15 cellular contexts compared by ENCODE assay signal in the genomic region with DNA sequence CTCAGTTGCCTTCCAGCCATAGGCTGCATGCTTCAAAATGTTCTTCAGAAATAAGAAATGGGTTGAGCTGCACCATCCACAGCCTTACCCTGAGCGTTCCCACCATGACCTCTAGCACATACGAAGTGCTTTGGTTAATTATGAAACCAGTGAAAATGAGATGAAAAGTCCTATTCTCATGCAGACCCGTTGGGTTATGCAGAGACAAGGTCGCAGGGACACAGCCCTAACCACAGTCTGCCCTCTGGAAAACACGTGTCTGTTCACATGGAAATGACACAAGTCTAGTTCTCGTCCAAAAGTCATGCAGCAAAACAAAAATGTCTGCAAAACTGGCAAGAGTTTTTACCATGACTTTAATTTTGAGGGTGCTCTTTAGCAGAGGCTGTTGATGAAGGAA. TPM values are rescaled to one million over a fixed set of nuclear protein-coding genes. Genes with fewer than 3 reads are reported as not detected.
A peak's percentile ranks its signal among the peaks of the same experiment; 100 is the strongest.
DNase-seq lines count a peak whose midpoint lies in the region; ATAC-seq and TF ChIP-seq lines count a peak whose summit lies in the region.
"Had no signal": no experiment of that assay in that cellular context is flagged by ENCODE, and none has a peak within 500 bp of the region (broad histone marks: within the 10 kb centered on the region; RNA-seq: fewer than 3 reads in every experiment).

No MANE protein-coding gene starts in this region.

- peaks cover 2% of the 10 kb centered on the region for H3K27me3 Mint-ChIP-seq in GM23338 (ENCODE audit: insufficient read depth, low read depth, poor library complexity)
- no peaks in the 10 kb centered on the region for H3K27me3 Mint-ChIP-seq in activated CD4-positive, alpha-beta T cell treated with anti-CD3 and anti-CD28 coated beads for 36 hours
- H3K27me3 Mint-ChIP-seq: CD4-positive, alpha-beta memory T cell had no signal

- no peaks in the 10 kb centered on the region for H3K79me2 ChIP-seq in GM23338 (replicated peaks; ENCODE audit: insufficient read depth)

- H3K9me3 ChIP-seq in body of pancreas: no peaks in the 10 kb centered on the region
- H3K9me3 ChIP-seq in right atrium auricular region: no peaks in the 10 kb centered on the region
- H3K9me3 ChIP-seq: BE2C, Peyer's patch had no signal

- H3K4me1 Mint-ChIP-seq in GM23338: peaks cover 16% of the 10 kb centered on the region
- H3K4me1 Mint-ChIP-seq in activated CD4-positive, alpha-beta T cell treated with anti-CD3 and anti-CD28 coated beads for 36 hours: peaks cover 39% of the 10 kb centered on the region

- no peaks in the 10 kb centered on the region for H3K9me3 Mint-ChIP-seq in GM23338
- no peaks in the 10 kb centered on the region for H3K9me3 Mint-ChIP-seq in activated CD4-positive, alpha-beta T cell treated with anti-CD3 and anti-CD28 coated beads for 36 hours (ENCODE audit: low read depth)
- H3K9me3 Mint-ChIP-seq: CD4-positive, alpha-beta memory T cell; H9 had no signal

- H2AFZ ChIP-seq in GM23338: peak overlapping the region; percentile 35; the same call in 1 of the 2 replicates

- no peak overlapping the region for H3K4me2 ChIP-seq in GM23338

- no peaks in the 10 kb centered on the region for H3K36me3 ChIP-seq in GM23338 (ENCODE audit: insufficient read depth)
- no peaks in the 10 kb centered on the region for H3K36me3 ChIP-seq in body of pancreas (replicated peaks in 1 of 2; ENCODE audit: insufficient read depth in 1 of 2, low read depth in 2 of 2)
- no peaks in the 10 kb centered on the region for H3K36me3 ChIP-seq in right atrium auricular region
- H3K36me3 ChIP-seq: BE2C, Peyer's patch had no signal

- no peaks in the 10 kb centered on the region for H3K27me3 ChIP-seq in GM23338 (ENCODE audit: insufficient read depth)
- no peaks in the 10 kb centered on the region for H3K27me3 ChIP-seq in body of pancreas
- no peaks in the 10 kb centered on the region for H3K27me3 ChIP-seq in right atrium auricular region
- H3K27me3 ChIP-seq: BE2C, Peyer's patch had no signal

- intact Hi-C loops in body of pancreas (cut with DNase I) (no loop called here), sciatic nerve (cut with DNase I) (no loop called here)
- intact Hi-C loops in activated CD4-positive, alpha-beta T cell treated with anti-CD3 and anti-CD28 coated beads for 36 hours (cut with DNase I, micrococcal nuclease): no loop called here

- no peaks in the 10 kb centered on the region for H3K9me2 ChIP-seq in GM23338 (ENCODE audit: insufficient read depth)

- POLR2A ChIA-PET in activated CD4-positive, alpha-beta T cell treated with anti-CD3 and anti-CD28 coated beads for 36 hours (lab: Charles Lee): no interaction called here

- H3F3A ChIP-seq in GM23338 (replicated peaks; ENCODE audit: low read depth): no peaks in the 10 kb centered on the region

- H3K36me3 Mint-ChIP-seq in GM23338 (ENCODE audit: low read depth): no peaks in the 10 kb centered on the region
- no peaks in the 10 kb centered on the region for H3K36me3 Mint-ChIP-seq in activated CD4-positive, alpha-beta T cell treated with anti-CD3 and anti-CD28 coated beads for 36 hours (ENCODE audit: low read depth)
- H3K36me3 Mint-ChIP-seq: CD4-positive, alpha-beta memory T cell had no signal

- DNase-seq in GM23338 (ENCODE audit: low spot score) (no peak), body of pancreas (peak in 1 of 4 donors; percentile 47), right atrium auricular region (ENCODE audit: low spot score) (peak; percentile 52), sciatic nerve (ENCODE audit: low spot score) (no peak)
- no peak for DNase-seq in activated CD4-positive, alpha-beta T cell treated with anti-CD3 and anti-CD28 coated beads for 36 hours
- DNase-seq: DMS79 treated with DMSO at 0.1 percent for 48 hours had no signal

- WGBS in body of pancreas, 2 donors: 31 to 32% methylated on average over 6 of the region's 6 CpGs

- H3K27ac ChIP-seq in GM23338 (ENCODE audit: low read depth) (no peak overlapping the region), body of pancreas (peak overlapping the region in 1 of 4 donors; percentile 7), right atrium auricular region (peak overlapping the region; percentile 0 to 34)
- H3K27ac ChIP-seq: Peyer's patch had no signal

- no peak for ATAC-seq in GM23338
- peak; percentile 59 for ATAC-seq in body of pancreas
- peak; percentile 57 for ATAC-seq in sciatic nerve
- ATAC-seq in GM21360 (IDR thresholded peaks at IDR 0.05; ENCODE audit: unreplicated experiment): no peak
- ATAC-seq in GM18517 (IDR thresholded peaks at IDR 0.05; ENCODE audit: unreplicated experiment): no peak
- no peak for ATAC-seq in activated CD4-positive, alpha-beta T cell treated with anti-CD3 and anti-CD28 coated beads for 36 hours
- ATAC-seq in GM18502 (IDR thresholded peaks at IDR 0.05; ENCODE audit: poor library complexity, unreplicated experiment): no peak

- TF ChIP-seq CTCF in GM23338 (conservative IDR thresholded peaks at IDR 0.05; ENCODE audit: low read depth in 2 of 2) (no peak), body of pancreas (IDR thresholded peaks at IDR 0.05) (no peak), right atrium auricular region (IDR thresholded peaks at IDR 0.05) (no peak)

- no peak overlapping the region for H3K4me3 Mint-ChIP-seq in GM23338
- no peak overlapping the region for H3K4me3 Mint-ChIP-seq in activated CD4-positive, alpha-beta T cell treated with anti-CD3 and anti-CD28 coated beads for 36 hours
- H3K4me3 Mint-ChIP-seq: H9 had no signal

- H3K27ac Mint-ChIP-seq in GM23338: no peak overlapping the region
- H3K27ac Mint-ChIP-seq in activated CD4-positive, alpha-beta T cell treated with anti-CD3 and anti-CD28 coated beads for 36 hours: no peak overlapping the region
- H3K27ac Mint-ChIP-seq: H9 had no signal

- CTCF ChIA-PET in activated CD4-positive, alpha-beta T cell treated with anti-CD3 and anti-CD28 coated beads for 36 hours (lab: Charles Lee): interaction anchor here (0.6 to 8.3 kb wide), 31 partner anchors 8 to 588 kb away, joined by 3 to 94 read pairs (median 4); a partner anchor contains a TSS

- no peak for TF ChIP-seq POLR2A in body of pancreas (IDR thresholded peaks at IDR 0.05)

- no peak overlapping the region for H3K4me3 ChIP-seq in GM23338
- H3K4me3 ChIP-seq in body of pancreas: no peak overlapping the region
- no peak overlapping the region for H3K4me3 ChIP-seq in right atrium auricular region
- H3K4me3 ChIP-seq: Peyer's patch had no signal

- H3K4me1 ChIP-seq in GM23338 (ENCODE audit: insufficient read depth): peaks cover 6% of the 10 kb centered on the region; the same call in 1 of the 2 replicates
- peaks cover 30% of the 10 kb centered on the region for H3K4me1 ChIP-seq in body of pancreas
- peaks cover 0 to 7% of the 10 kb centered on the region in 2 donors for H3K4me1 ChIP-seq in right atrium auricular region
- H3K4me1 ChIP-seq: BE2C had no signal

- no peaks in the 10 kb centered on the region for H4K20me1 ChIP-seq in GM23338 (replicated peaks; ENCODE audit: insufficient read depth)

TF ChIP-seq in GM23338, 12 proteins besides CTCF, POLR2A, EP300 and RAD21 (continues in another document):
- TF ChIP-seq ZNF114 (CRISPR knock-in tag; IDR thresholded peaks at IDR 0.05) (no peak), POLR2AphosphoS5 (IDR thresholded peaks at IDR 0.05; ENCODE audit: low read depth) (no peak), NANOG (IDR thresholded peaks at IDR 0.05; ENCODE audit: borderline replicate concordance) (no peak), CREB1 (CRISPR knock-in tag; IDR thresholded peaks at IDR 0.05; ENCODE audit: low read depth) (no peak), JUNB (IDR thresholded peaks at IDR 0.05; ENCODE audit: unreplicated experiment) (no peak), EZH2phosphoT487 (IDR thresholded peaks at IDR 0.05; ENCODE audit: unreplicated experiment) (no peak), STAT1 (IDR thresholded peaks at IDR 0.05; ENCODE audit: unreplicated experiment) (no peak)
- TF ChIP-seq, protein P1, sequence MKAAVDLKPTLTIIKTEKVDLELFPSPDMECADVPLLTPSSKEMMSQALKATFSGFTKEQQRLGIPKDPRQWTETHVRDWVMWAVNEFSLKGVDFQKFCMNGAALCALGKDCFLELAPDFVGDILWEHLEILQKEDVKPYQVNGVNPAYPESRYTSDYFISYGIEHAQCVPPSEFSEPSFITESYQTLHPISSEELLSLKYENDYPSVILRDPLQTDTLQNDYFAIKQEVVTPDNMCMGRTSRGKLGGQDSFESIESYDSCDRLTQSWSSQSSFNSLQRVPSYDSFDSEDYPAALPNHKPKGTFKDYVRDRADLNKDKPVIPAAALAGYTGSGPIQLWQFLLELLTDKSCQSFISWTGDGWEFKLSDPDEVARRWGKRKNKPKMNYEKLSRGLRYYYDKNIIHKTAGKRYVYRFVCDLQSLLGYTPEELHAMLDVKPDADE (IDR thresholded peaks at IDR 0.05): no peak

RNA-seq across cellular contexts. Expression of a gene that starts 36.4 kb away (rescaled TPM):
- 92.2 and 131 TPM in 2 replicates for total RNA-seq in GM23338 (2014; rRNA removed; shearing (Covaris generic))
- 79.2 and 88.9 TPM in 2 replicates for polyA plus RNA-seq in GM23338 (2016; fragmentation: Nextera tagmentation; extraction: Ambion mirVana)
- 10 to 100 TPM; 27.4 to 27.8 TPM for total RNA-seq in body of pancreas
- 100 to 1,000 TPM; 107 to 110 TPM for total RNA-seq in right atrium auricular region
- 63.8 TPM for total RNA-seq in sciatic nerve
- total RNA-seq in activated CD4-positive, alpha-beta T cell treated with anti-CD3 and anti-CD28 coated beads for 36 hours: 10 to 100 TPM; 22.0 to 23.9 TPM

RNA-seq across cellular contexts. Expression of a gene that starts 50.2 kb away (rescaled TPM):
- total RNA-seq in GM23338 (2014; rRNA removed; shearing (Covaris generic)): 1.5 and 1.8 TPM in 2 replicates
- 0.45 and 0.54 TPM in 2 replicates for polyA plus RNA-seq in GM23338 (2016; fragmentation: Nextera tagmentation; extraction: Ambion mirVana)
- total RNA-seq in body of pancreas (1 to 10 TPM; 5.7 to 9.6 TPM), right atrium auricular region (1 to 10 TPM; 3.7 to 4.3 TPM), sciatic nerve (5.1 TPM)
- total RNA-seq in activated CD4-positive, alpha-beta T cell treated with anti-CD3 and anti-CD28 coated beads for 36 hours: 1 to 10 TPM; 1.5 to 2.0 TPM
- polyA plus RNA-seq: CD4-positive, alpha-beta memory T cell had no signal

RNA-seq across cellular contexts. Expression of a gene that starts 52.5 kb away (rescaled TPM):
- total RNA-seq in GM23338 (2014; rRNA removed; shearing (Covaris generic)): not detected in 2 replicates
- not detected in 2 replicates for polyA plus RNA-seq in GM23338 (2016; fragmentation: Nextera tagmentation; extraction: Ambion mirVana)
- total RNA-seq in body of pancreas (not detected), right atrium auricular region (not detected), sciatic nerve (0.71 TPM)
- total RNA-seq in activated CD4-positive, alpha-beta T cell treated with anti-CD3 and anti-CD28 coated beads for 36 hours: under 1 TPM; 0.39 to 0.46 TPM
- total RNA-seq: H9, IMR-90, LHCN-M2, Peyer's patch had no signal
- polyA plus RNA-seq: CD4-positive, alpha-beta memory T cell had no signal

Comparison
In these comparisons a context has a peak if more than half of its experiments do, and no peak if none do; other contexts are left out.
1. ATAC-seq: peak in body of pancreas (single experiment) and sciatic nerve (single experiment); none in GM23338 (single experiment), GM21360 (single experiment), GM18517 (single experiment), activated CD4-positive, alpha-beta T cell treated with anti-CD3 and anti-CD28 coated beads for 36 hours (single experiment) and GM18502 (single experiment).